ENCODE assay signal across 22 cellular contexts in genomic region chr21:16767201-16767600, GRCh38.
"Had no signal": no experiment of that assay in that cellular context is flagged by ENCODE, and none has a peak within 500 bp of the region (broad histone marks: within the 10 kb centered on the region; RNA-seq: fewer than 3 reads in every experiment).

No MANE protein-coding gene starts in this region.

- H3K36me3 ChIP-seq: ovary, thoracic aorta, tibial nerve, upper lobe of left lung had no signal

- H3K4me3 Mint-ChIP-seq: immature natural killer cell; memory B cell; natural killer cell; stimulated activated naive B cell treated with anti-CD40 and anti-IgM and Interleukin-4, amounts not matched to agents 10 μg/mL and 1 μg/mL and 100 μg/mL, for 72 hours; stimulated activated naive CD8-positive, alpha-beta T cell treated with anti-CD3 and anti-CD28 coated beads, Interleukin-15, Interleukin-2, amounts not matched to agents 100 ng/mL and 50 ng/mL, for 24 hours had no signal

- H3K9me3 Mint-ChIP-seq: stimulated activated naive B cell treated with anti-CD40 and anti-IgM and Interleukin-4, amounts not matched to agents 10 μg/mL and 1 μg/mL and 100 μg/mL, for 72 hours; stimulated activated naive CD8-positive, alpha-beta T cell treated with anti-CD3 and anti-CD28 coated beads, Interleukin-15, Interleukin-2, amounts not matched to agents 100 ng/mL and 50 ng/mL, for 24 hours had no signal

- H3K36me3 Mint-ChIP-seq: immature natural killer cell; memory B cell; stimulated activated naive B cell treated with anti-CD40 and anti-IgM and Interleukin-4, amounts not matched to agents 10 μg/mL and 1 μg/mL and 100 μg/mL, for 72 hours had no signal

- H3K4me1 Mint-ChIP-seq: immature natural killer cell; memory B cell; natural killer cell; stimulated activated naive B cell treated with anti-CD40 and anti-IgM and Interleukin-4, amounts not matched to agents 10 μg/mL and 1 μg/mL and 100 μg/mL, for 72 hours had no signal

- DNase-seq: dorsolateral prefrontal cortex; effector CD4-positive, alpha-beta T cell; hypothalamus; immature natural killer cell; islet precursor cell; natural killer cell; occipital lobe; ovary; posterior cingulate gyrus; psoas muscle; right cardiac atrium; small intestine; stimulated activated CD4-positive, alpha-beta T cell treated with anti-CD3 and anti-CD28 coated beads, Interleukin-15, amount 100 ng/mL, for 24 hours; stimulated activated CD4-positive, alpha-beta T cell treated with anti-CD3 and anti-CD28 coated beads, Interleukin-2, amount 100 ng/mL, for 48 hours; stimulated activated naive B cell treated with anti-CD40 and anti-IgM and Interleukin-4, amounts not matched to agents 10 μg/mL and 1 μg/mL and 100 μg/mL, for 72 hours; upper lobe of left lung had no signal

- H3K4me1 ChIP-seq: psoas muscle, tibial nerve, upper lobe of left lung had no signal

- H3K27me3 Mint-ChIP-seq: memory B cell; stimulated activated naive B cell treated with anti-CD40 and anti-IgM and Interleukin-4, amounts not matched to agents 10 μg/mL and 1 μg/mL and 100 μg/mL, for 72 hours; stimulated activated naive CD8-positive, alpha-beta T cell treated with anti-CD3 and anti-CD28 coated beads, Interleukin-15, Interleukin-2, amounts not matched to agents 100 ng/mL and 50 ng/mL, for 24 hours had no signal

- H3K4me3 ChIP-seq: dorsolateral prefrontal cortex, lung, ovary, psoas muscle, thoracic aorta, tibial nerve, upper lobe of left lung had no signal

- H3K27ac Mint-ChIP-seq: immature natural killer cell; memory B cell; natural killer cell; stimulated activated naive B cell treated with anti-CD40 and anti-IgM and Interleukin-4, amounts not matched to agents 10 μg/mL and 1 μg/mL and 100 μg/mL, for 72 hours; stimulated activated naive CD8-positive, alpha-beta T cell treated with anti-CD3 and anti-CD28 coated beads, Interleukin-15, Interleukin-2, amounts not matched to agents 100 ng/mL and 50 ng/mL, for 24 hours had no signal

- H3K27ac ChIP-seq: dorsolateral prefrontal cortex, ovary, psoas muscle, thoracic aorta, tibial nerve, upper lobe of left lung had no signal

- ATAC-seq: left lobe of liver; natural killer cell; psoas muscle; right cardiac atrium; stimulated activated naive B cell treated with anti-CD40 and anti-IgM and Interleukin-4, amounts not matched to agents 10 μg/mL and 1 μg/mL and 100 μg/mL, for 72 hours had no signal

- H3K9me3 ChIP-seq: ovary, psoas muscle, thoracic aorta, tibial nerve, upper lobe of left lung had no signal

- H3K27me3 ChIP-seq: dorsolateral prefrontal cortex, ovary, tibial nerve, upper lobe of left lung had no signal
